In the genomic region with DNA sequence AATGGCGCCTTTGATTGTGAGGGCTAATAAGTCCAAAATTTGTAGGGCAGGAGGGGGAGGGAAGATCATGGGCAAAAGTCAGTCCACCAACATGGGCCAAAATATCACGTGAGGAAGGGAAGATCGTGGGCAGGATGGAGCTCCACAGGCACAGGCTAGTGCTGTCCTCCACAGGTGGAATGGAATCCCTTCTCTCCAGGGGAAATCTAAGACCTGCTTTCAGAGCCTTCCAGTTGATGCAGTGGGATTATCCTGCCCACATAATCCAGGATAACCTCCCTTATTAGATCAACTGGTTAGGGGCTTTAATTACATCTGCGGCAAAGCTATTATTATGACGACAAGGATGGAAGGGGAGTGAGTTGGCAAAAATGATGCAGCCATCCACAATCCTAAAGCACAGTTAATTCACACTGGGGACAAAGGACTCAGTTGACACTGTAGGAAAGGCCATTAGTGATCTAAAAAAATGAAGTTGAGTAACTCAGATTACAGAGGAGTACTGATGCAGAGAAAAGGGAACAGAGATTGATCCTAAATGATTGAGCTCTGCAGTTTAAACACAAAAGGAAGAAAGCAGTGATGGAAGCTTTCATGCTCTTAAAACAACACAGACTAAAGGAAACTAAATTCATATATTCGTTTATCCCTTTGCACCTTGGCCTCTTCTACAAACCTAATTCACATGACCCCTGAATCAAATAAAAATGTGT, we compare ENCODE assay signal across 27 cellular contexts.
DNase-seq lines count a peak whose midpoint lies in the region; ATAC-seq, FAIRE-seq and TF ChIP-seq lines count a peak whose summit lies in the region.
"Had no signal": no experiment of that assay in that cellular context is flagged by ENCODE, and none has a peak within 500 bp of the region (broad histone marks: within the 10 kb centered on the region; RNA-seq: fewer than 3 reads in every experiment).

No MANE protein-coding gene starts in this region.

- H3K4me3 ChIP-seq in BLaER1, result no peak overlapping the region
- no peak overlapping the region for H3K4me3 ChIP-seq in GM12878
- H3K4me3 ChIP-seq in MG63, result no peak overlapping the region
- H3K4me3 ChIP-seq: lower lobe of right lung, mucosa of descending colon, Peyer's patch, tibial nerve had no signal

- H3K9ac ChIP-seq in BLaER1, result no peak overlapping the region
- no peak overlapping the region for H3K9ac ChIP-seq in GM12878 (ENCODE audit: control insufficient read depth, insufficient read depth, low read length)

- DNase-seq in D341Med (ENCODE audit: low spot score) (peak; percentile 79), NOMO-1 treated with DMSO at 0.1 percent for 48 hours (lab: John Stamatoyannopoulos, UW; ENCODE audit: unreplicated experiment) (peak; percentile 64), GM12878 (ENCODE audit: low read depth, low spot score) (no peak), DMS 273 treated with DMSO at 0.1 percent for 48 hours (lab: John Stamatoyannopoulos, UW) (no peak), MG63 (no peak), SHP77 treated with DMSO at 0.1 percent for 48 hours (lab: John Stamatoyannopoulos, UW) (no peak), HPDE6-E6E7 (ENCODE audit: extremely low spot score) (no peak)
- DNase-seq: activated CD4-positive, alpha-beta T cell treated with anti-CD3 and anti-CD28 coated beads, Interleukin-2, amount 10 ng/mL, durations not matched to agents 24 days and 14 days; caudate nucleus; dermis blood vessel endothelial cell; DMS79; Kasumi-1; lower lobe of right lung; mucosa of descending colon; NCI-H1105 treated with DMSO at 0.1 percent for 48 hours; NCI-H2029; NCI-H774; Peyer's patch had no signal

- POLR2A ChIA-PET in GM12878 (lab: Charles Lee), result interaction anchor here (1.0 kb wide), 1 partner anchor 17 kb away, joined by 3 read pairs; no protein-coding TSS in a partner anchor

- 0 out of 2 replicates have a peak, but pooled peaks have one; percentile 15 for TF ChIP-seq POLR2A in GM12878 (IDR thresholded peaks at IDR 0.05; ENCODE audit: low read depth, low read length)

- no peaks in the 10 kb centered on the region for H3K9me3 ChIP-seq in BLaER1
- H3K9me3 ChIP-seq in GM12878 (replicated peaks; ENCODE audit: control insufficient read depth, insufficient read depth, low read length), result no peaks in the 10 kb centered on the region
- no peaks in the 10 kb centered on the region; the same call in 1 of the 2 replicates for H3K9me3 ChIP-seq in MG63
- H3K9me3 ChIP-seq: lower lobe of right lung, mucosa of descending colon, Peyer's patch, tibial nerve had no signal

- ATAC-seq in GM12878, result peak; percentile 51
- ATAC-seq: activated naive CD4-positive, alpha-beta T cell treated with anti-CD3 and anti-CD28 coated beads, Interleukin-2, amount 50 U/mL, for 72 hours; lower lobe of right lung; sciatic nerve had no signal

- TF ChIP-seq EP300 in GM12878 (IDR thresholded peaks at IDR 0.05; ENCODE audit: borderline replicate concordance in 1 of 2, control insufficient read depth in 1 of 2, low read depth in 2 of 2, low read length in 2 of 2), result no peak

- CTCF ChIA-PET in GM12878 (lab: Yijun Ruan, JAX), result interaction anchor here (1.4 kb wide), 1 partner anchor 35 kb away, joined by 5 read pairs; no protein-coding TSS in a partner anchor

- no peak for FAIRE-seq in GM12878 (lab: Jason Lieb, UNC)
- FAIRE-seq: astrocyte, endothelial cell of umbilical vein, H1, HTR-8/SVneo, keratinocyte had no signal

- no peaks in the 10 kb centered on the region for H4K20me1 ChIP-seq in BLaER1
- peaks cover 7% of the 10 kb centered on the region for H4K20me1 ChIP-seq in GM12878 (ENCODE audit: control insufficient read depth, insufficient read depth)

- no TSS peak for BruUV-seq in GM12878 (replicated peaks; lab: Mats Ljungman, UMichigan)

- TF ChIP-seq RAD21 in GM12878 (IDR thresholded peaks at IDR 0.05; ENCODE audit: insufficient read depth, low read depth, low read length), result no peak

- SMC1A ChIA-PET in GM12878 (lab: Charles Lee; ENCODE audit: uncharacterized antibody, unreplicated experiment), result interaction anchor here (0.9 to 1.9 kb wide), 4 partner anchors 16 to 80 kb away, joined by 3 to 12 read pairs (median 4); no protein-coding TSS in a partner anchor

- H3K4me1 ChIP-seq in BLaER1 (peaks cover 85% of the 10 kb centered on the region), GM12878 (ENCODE audit: control insufficient read depth, insufficient read depth, low read length) (peaks cover 44% of the 10 kb centered on the region)

- H3K27ac ChIP-seq in BLaER1 (no peak overlapping the region), GM12878 (ENCODE audit: control insufficient read depth, insufficient read depth) (no peak overlapping the region)
- H3K27ac ChIP-seq: lower lobe of right lung, Peyer's patch, tibial nerve had no signal

- H3K4me2 ChIP-seq in BLaER1 (peak overlapping the region; percentile 25), GM12878 (ENCODE audit: control insufficient read depth, insufficient read depth) (peak overlapping the region; percentile 24; the same call in 1 of the 2 replicates)

- RAD21 ChIA-PET in GM12878 (lab: Charles Lee; ENCODE audit: unreplicated experiment), result no interaction called here

- no peak overlapping the region for H2AFZ ChIP-seq in GM12878 (ENCODE audit: control insufficient read depth, low read depth, low read length)

- intact Hi-C loops in GM12878 (cut with micrococcal nuclease; ENCODE audit: unreplicated experiment), result no loop called here

- 78% methylated on average over 6 of the region's 6 CpGs for WGBS in GM12878 (ENCODE audit: insufficient coverage, insufficient replicate concordance, low lambda C conversion rate, missing lambda C conversion rate)

- 0 out of 2 replicates have a peak, but pooled peaks cover 1% of the 10 kb centered on the region for H3K79me2 ChIP-seq in GM12878 (ENCODE audit: control insufficient read depth, insufficient read depth, low read length)

- H3K27me3 ChIP-seq in BLaER1 (no peaks in the 10 kb centered on the region), GM12878 (replicated peaks in 1 of 2; ENCODE audit: control insufficient read depth in 2 of 2, insufficient read depth in 2 of 2, low read length in 1 of 2) (no peaks in the 10 kb centered on the region), MG63 (no peaks in the 10 kb centered on the region)
- H3K27me3 ChIP-seq: Peyer's patch, tibial nerve had no signal

- no peak for TF ChIP-seq CTCF in GM12878 (IDR thresholded peaks at IDR 0.05 in 2 of 3, conservative IDR thresholded peaks at IDR 0.05 in 1 of 3; ENCODE audit: control insufficient read depth in 2 of 3, extremely low read depth in 1 of 3, insufficient read depth in 1 of 3, low read depth in 3 of 3, low read length in 3 of 3)

- in situ Hi-C loops in GM12878 (cut with MboI), result no loop called here

- H3K36me3 ChIP-seq in BLaER1 (peaks cover 6% of the 10 kb centered on the region; the same call in 1 of the 2 replicates), GM12878 (ENCODE audit: control insufficient read depth in 2 of 2, insufficient read depth in 2 of 2, low read length in 1 of 2) (peaks cover 0 to 11% of the 10 kb centered on the region in 2 experiments; a peak in 2 of 4 replicates), MG63 (peaks cover 13% of the 10 kb centered on the region)
- H3K36me3 ChIP-seq: lower lobe of right lung, Peyer's patch had no signal

TF ChIP-seq in GM12878, 131 proteins besides CTCF, POLR2A, EP300 and RAD21:
- TF ChIP-seq, protein P1, sequence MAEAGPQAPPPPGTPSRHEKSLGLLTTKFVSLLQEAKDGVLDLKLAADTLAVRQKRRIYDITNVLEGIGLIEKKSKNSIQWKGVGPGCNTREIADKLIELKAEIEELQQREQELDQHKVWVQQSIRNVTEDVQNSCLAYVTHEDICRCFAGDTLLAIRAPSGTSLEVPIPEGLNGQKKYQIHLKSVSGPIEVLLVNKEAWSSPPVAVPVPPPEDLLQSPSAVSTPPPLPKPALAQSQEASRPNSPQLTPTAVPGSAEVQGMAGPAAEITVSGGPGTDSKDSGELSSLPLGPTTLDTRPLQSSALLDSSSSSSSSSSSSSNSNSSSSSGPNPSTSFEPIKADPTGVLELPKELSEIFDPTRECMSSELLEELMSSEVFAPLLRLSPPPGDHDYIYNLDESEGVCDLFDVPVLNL (IDR thresholded peaks at IDR 0.05; ENCODE audit: low read depth, low read length), result no peak
- peak; percentile 42; the same call in 1 of the 2 replicates for TF ChIP-seq SPI1 (IDR thresholded peaks at IDR 0.05; ENCODE audit: borderline replicate concordance, insufficient read depth, low read depth, low read length)

Comparison
In these comparisons a context has a peak if more than half of its experiments do, and no peak if none do; other contexts are left out.
1. DNase-seq: peak in D341Med (single experiment) and NOMO-1 treated with DMSO at 0.1 percent for 48 hours (single experiment); none in GM12878 (single experiment), DMS 273 treated with DMSO at 0.1 percent for 48 hours (single experiment), MG63 (single experiment), SHP77 treated with DMSO at 0.1 percent for 48 hours (single experiment) and HPDE6-E6E7 (single experiment).